ENCODE assay signal across 2 cellular contexts in the genomic region with DNA sequence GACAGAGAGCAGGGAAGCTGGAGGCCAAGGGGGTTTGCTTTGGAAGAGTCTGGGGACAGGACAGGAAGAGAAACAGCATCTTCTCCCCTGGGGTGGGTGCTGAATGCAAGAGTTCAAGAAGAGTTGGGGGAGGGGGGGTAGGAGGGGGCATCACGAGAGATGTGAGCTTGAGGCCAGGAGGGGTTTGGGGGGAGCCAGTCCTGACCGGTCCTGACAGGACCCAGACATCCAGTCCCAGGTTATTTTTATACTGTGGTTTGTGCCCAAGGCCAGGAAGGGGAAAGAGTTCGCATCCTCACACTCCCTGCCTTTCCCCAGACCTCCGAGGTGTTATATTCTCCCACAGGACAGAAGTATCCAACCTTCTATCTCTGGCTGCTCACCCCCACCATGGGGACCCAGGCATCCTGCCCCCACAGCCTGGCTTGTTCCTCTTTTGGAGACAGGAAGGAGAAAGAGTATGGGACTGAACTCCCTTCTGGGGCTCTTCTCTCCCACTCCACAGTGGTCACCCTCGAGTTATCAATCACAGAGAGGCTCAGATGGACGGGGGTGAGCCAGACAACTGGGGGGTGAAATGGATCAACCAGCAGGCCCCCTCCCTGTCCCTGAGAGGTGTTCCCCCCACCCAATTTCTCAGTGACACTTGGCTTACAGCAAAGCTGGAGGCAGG.
TF ChIP-seq lines count a peak whose summit lies in the region.

No MANE protein-coding gene starts in this region.

TF ChIP-seq in SK-N-SH, 30 proteins besides CTCF, POLR2A, EP300 and RAD21:
- no peak for TF ChIP-seq MXI1 (IDR thresholded peaks at IDR 0.05; ENCODE audit: low read depth, low read length)
- no peak for TF ChIP-seq GABPA (IDR thresholded peaks at IDR 0.05; ENCODE audit: low read depth)
- no peak for TF ChIP-seq GATA2 (CRISPR knock-in tag; IDR thresholded peaks at IDR 0.05)
- TF ChIP-seq ELF1 (IDR thresholded peaks at IDR 0.05): no peak
- TF ChIP-seq YY1 (IDR thresholded peaks at IDR 0.05; ENCODE audit: low read depth): no peak
- no peak for TF ChIP-seq TAF1 (IDR thresholded peaks at IDR 0.05; ENCODE audit: borderline replicate concordance, low read depth, low read length)
- TF ChIP-seq, protein P1, sequence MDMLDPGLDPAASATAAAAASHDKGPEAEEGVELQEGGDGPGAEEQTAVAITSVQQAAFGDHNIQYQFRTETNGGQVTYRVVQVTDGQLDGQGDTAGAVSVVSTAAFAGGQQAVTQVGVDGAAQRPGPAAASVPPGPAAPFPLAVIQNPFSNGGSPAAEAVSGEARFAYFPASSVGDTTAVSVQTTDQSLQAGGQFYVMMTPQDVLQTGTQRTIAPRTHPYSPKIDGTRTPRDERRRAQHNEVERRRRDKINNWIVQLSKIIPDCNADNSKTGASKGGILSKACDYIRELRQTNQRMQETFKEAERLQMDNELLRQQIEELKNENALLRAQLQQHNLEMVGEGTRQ (IDR thresholded peaks at IDR 0.05; ENCODE audit: borderline replicate concordance, low read depth, low read length): no peak
- no peak for TF ChIP-seq SIN3A (IDR thresholded peaks at IDR 0.05; ENCODE audit: borderline replicate concordance, low read depth, low read length)
- TF ChIP-seq FOSL2 (IDR thresholded peaks at IDR 0.05; ENCODE audit: borderline replicate concordance, low read depth): no peak
- TF ChIP-seq, protein P2, sequence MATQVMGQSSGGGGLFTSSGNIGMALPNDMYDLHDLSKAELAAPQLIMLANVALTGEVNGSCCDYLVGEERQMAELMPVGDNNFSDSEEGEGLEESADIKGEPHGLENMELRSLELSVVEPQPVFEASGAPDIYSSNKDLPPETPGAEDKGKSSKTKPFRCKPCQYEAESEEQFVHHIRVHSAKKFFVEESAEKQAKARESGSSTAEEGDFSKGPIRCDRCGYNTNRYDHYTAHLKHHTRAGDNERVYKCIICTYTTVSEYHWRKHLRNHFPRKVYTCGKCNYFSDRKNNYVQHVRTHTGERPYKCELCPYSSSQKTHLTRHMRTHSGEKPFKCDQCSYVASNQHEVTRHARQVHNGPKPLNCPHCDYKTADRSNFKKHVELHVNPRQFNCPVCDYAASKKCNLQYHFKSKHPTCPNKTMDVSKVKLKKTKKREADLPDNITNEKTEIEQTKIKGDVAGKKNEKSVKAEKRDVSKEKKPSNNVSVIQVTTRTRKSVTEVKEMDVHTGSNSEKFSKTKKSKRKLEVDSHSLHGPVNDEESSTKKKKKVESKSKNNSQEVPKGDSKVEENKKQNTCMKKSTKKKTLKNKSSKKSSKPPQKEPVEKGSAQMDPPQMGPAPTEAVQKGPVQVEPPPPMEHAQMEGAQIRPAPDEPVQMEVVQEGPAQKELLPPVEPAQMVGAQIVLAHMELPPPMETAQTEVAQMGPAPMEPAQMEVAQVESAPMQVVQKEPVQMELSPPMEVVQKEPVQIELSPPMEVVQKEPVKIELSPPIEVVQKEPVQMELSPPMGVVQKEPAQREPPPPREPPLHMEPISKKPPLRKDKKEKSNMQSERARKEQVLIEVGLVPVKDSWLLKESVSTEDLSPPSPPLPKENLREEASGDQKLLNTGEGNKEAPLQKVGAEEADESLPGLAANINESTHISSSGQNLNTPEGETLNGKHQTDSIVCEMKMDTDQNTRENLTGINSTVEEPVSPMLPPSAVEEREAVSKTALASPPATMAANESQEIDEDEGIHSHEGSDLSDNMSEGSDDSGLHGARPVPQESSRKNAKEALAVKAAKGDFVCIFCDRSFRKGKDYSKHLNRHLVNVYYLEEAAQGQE (IDR thresholded peaks at IDR 0.05; ENCODE audit: low read depth, low read length): no peak
- TF ChIP-seq, protein P3, sequence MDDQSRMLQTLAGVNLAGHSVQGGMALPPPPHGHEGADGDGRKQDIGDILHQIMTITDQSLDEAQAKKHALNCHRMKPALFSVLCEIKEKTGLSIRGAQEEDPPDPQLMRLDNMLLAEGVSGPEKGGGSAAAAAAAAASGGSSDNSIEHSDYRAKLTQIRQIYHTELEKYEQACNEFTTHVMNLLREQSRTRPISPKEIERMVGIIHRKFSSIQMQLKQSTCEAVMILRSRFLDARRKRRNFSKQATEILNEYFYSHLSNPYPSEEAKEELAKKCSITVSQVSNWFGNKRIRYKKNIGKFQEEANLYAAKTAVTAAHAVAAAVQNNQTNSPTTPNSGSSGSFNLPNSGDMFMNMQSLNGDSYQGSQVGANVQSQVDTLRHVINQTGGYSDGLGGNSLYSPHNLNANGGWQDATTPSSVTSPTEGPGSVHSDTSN (IDR thresholded peaks at IDR 0.05): no peak
- no peak for TF ChIP-seq POLR2AphosphoS5 (IDR thresholded peaks at IDR 0.05; ENCODE audit: low read depth, low read length)
- TF ChIP-seq RXRA (IDR thresholded peaks at IDR 0.05; ENCODE audit: borderline replicate concordance, low read depth): no peak
- TF ChIP-seq NRF1 (IDR thresholded peaks at IDR 0.05; ENCODE audit: low read depth, low read length): no peak
- TF ChIP-seq, protein P4, sequence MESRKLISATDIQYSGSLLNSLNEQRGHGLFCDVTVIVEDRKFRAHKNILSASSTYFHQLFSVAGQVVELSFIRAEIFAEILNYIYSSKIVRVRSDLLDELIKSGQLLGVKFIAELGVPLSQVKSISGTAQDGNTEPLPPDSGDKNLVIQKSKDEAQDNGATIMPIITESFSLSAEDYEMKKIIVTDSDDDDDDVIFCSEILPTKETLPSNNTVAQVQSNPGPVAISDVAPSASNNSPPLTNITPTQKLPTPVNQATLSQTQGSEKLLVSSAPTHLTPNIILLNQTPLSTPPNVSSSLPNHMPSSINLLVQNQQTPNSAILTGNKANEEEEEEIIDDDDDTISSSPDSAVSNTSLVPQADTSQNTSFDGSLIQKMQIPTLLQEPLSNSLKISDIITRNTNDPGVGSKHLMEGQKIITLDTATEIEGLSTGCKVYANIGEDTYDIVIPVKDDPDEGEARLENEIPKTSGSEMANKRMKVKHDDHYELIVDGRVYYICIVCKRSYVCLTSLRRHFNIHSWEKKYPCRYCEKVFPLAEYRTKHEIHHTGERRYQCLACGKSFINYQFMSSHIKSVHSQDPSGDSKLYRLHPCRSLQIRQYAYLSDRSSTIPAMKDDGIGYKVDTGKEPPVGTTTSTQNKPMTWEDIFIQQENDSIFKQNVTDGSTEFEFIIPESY (IDR thresholded peaks at IDR 0.05; ENCODE audit: borderline replicate concordance, low read depth): no peak

TF ChIP-seq in SK-N-SH treated with all-trans-retinoic acid at 6 μM for 48 hours, 23 proteins besides CTCF, POLR2A, EP300 and RAD21:
- TF ChIP-seq OSR1 (CRISPR knock-in tag; IDR thresholded peaks at IDR 0.05): no peak
- TF ChIP-seq ZC3H10 (CRISPR knock-in tag; IDR thresholded peaks at IDR 0.05): no peak
- TF ChIP-seq TOX (CRISPR knock-in tag; IDR thresholded peaks at IDR 0.05; ENCODE audit: borderline replicate concordance): no peak
- TF ChIP-seq, protein P5, sequence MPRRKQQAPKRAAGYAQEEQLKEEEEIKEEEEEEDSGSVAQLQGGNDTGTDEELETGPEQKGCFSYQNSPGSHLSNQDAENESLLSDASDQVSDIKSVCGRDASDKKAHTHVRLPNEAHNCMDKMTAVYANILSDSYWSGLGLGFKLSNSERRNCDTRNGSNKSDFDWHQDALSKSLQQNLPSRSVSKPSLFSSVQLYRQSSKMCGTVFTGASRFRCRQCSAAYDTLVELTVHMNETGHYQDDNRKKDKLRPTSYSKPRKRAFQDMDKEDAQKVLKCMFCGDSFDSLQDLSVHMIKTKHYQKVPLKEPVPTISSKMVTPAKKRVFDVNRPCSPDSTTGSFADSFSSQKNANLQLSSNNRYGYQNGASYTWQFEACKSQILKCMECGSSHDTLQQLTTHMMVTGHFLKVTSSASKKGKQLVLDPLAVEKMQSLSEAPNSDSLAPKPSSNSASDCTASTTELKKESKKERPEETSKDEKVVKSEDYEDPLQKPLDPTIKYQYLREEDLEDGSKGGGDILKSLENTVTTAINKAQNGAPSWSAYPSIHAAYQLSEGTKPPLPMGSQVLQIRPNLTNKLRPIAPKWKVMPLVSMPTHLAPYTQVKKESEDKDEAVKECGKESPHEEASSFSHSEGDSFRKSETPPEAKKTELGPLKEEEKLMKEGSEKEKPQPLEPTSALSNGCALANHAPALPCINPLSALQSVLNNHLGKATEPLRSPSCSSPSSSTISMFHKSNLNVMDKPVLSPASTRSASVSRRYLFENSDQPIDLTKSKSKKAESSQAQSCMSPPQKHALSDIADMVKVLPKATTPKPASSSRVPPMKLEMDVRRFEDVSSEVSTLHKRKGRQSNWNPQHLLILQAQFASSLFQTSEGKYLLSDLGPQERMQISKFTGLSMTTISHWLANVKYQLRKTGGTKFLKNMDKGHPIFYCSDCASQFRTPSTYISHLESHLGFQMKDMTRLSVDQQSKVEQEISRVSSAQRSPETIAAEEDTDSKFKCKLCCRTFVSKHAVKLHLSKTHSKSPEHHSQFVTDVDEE (CRISPR knock-in tag; IDR thresholded peaks at IDR 0.05): no peak
- no peak for TF ChIP-seq ESRRG (CRISPR knock-in tag; IDR thresholded peaks at IDR 0.05)
- no peak for TF ChIP-seq ZNF565 (CRISPR knock-in tag; conservative IDR thresholded peaks at IDR 0.05; ENCODE audit: low read depth)
- no peak for TF ChIP-seq RARB (CRISPR knock-in tag; IDR thresholded peaks at IDR 0.05)
- TF ChIP-seq SNAI2 (CRISPR knock-in tag; IDR thresholded peaks at IDR 0.05): no peak
- TF ChIP-seq, protein P6, sequence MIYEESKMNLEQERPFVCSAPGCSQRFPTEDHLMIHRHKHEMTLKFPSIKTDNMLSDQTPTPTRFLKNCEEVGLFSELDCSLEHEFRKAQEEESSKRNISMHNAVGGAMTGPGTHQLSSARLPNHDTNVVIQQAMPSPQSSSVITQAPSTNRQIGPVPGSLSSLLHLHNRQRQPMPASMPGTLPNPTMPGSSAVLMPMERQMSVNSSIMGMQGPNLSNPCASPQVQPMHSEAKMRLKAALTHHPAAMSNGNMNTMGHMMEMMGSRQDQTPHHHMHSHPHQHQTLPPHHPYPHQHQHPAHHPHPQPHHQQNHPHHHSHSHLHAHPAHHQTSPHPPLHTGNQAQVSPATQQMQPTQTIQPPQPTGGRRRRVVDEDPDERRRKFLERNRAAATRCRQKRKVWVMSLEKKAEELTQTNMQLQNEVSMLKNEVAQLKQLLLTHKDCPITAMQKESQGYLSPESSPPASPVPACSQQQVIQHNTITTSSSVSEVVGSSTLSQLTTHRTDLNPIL (CRISPR knock-in tag; IDR thresholded peaks at IDR 0.05; ENCODE audit: low read depth): no peak
- TF ChIP-seq, protein P7, sequence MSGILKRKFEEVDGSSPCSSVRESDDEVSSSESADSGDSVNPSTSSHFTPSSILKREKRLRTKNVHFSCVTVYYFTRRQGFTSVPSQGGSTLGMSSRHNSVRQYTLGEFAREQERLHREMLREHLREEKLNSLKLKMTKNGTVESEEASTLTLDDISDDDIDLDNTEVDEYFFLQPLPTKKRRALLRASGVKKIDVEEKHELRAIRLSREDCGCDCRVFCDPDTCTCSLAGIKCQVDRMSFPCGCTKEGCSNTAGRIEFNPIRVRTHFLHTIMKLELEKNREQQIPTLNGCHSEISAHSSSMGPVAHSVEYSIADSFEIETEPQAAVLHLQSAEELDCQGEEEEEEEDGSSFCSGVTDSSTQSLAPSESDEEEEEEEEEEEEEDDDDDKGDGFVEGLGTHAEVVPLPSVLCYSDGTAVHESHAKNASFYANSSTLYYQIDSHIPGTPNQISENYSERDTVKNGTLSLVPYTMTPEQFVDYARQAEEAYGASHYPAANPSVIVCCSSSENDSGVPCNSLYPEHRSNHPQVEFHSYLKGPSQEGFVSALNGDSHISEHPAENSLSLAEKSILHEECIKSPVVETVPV (CRISPR knock-in tag; IDR thresholded peaks at IDR 0.05): no peak
- TF ChIP-seq PPARA (CRISPR knock-in tag; IDR thresholded peaks at IDR 0.05; ENCODE audit: borderline replicate concordance): no peak
- no peak for TF ChIP-seq TCF4 (CRISPR knock-in tag; IDR thresholded peaks at IDR 0.05; ENCODE audit: borderline replicate concordance)
- TF ChIP-seq ZFP30 (CRISPR knock-in tag; IDR thresholded peaks at IDR 0.05): no peak
- no peak for TF ChIP-seq ARNTL (CRISPR knock-in tag; IDR thresholded peaks at IDR 0.05; ENCODE audit: borderline replicate concordance, low read depth)
- TF ChIP-seq CSDC2 (CRISPR knock-in tag; IDR thresholded peaks at IDR 0.05): no peak
- no peak for TF ChIP-seq BACH2 (CRISPR knock-in tag; IDR thresholded peaks at IDR 0.05; ENCODE audit: borderline replicate concordance)
